3 cellular contexts compared by ENCODE assay signal in genomic region chr9:118918180-118918579, GRCh38.
"Had no signal": no experiment of that assay in that cellular context is flagged by ENCODE, and none has a peak within 500 bp of the region (broad histone marks: within the 10 kb centered on the region; RNA-seq: fewer than 3 reads in every experiment).

No MANE protein-coding gene starts in this region.

- DNase-seq: GDM1, GF-D8 had no signal

- ATAC-seq: GM12878 had no signal

- H3K4me3 ChIP-seq: GM12878 had no signal
